Comparison of ENCODE assay signal across 21 cellular contexts in the genomic region with DNA sequence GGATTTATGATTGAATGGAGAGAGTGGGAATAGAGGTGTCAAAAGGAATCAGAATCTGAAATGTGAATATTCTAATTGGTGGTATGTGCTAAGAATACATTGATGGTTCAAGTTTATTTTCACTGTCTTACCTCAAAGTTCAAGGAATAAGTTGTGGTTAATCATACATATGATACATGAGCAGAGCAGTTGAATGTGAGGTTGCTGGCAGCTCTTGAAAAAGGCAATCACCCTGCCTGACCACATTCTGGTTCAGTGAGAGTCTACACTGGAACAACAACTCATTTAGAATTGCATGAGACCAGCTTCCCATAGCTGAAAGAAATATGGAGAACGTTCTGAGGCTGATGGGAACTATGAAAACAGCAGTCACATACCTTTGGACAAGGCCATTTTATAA.
DNase-seq lines count a peak whose midpoint lies in the region; ATAC-seq, FAIRE-seq and TF ChIP-seq lines count a peak whose summit lies in the region.
"Had no signal": no experiment of that assay in that cellular context is flagged by ENCODE, and none has a peak within 500 bp of the region (broad histone marks: within the 10 kb centered on the region; RNA-seq: fewer than 3 reads in every experiment).

No MANE protein-coding gene starts in this region.

- DNase-seq in IMR-90 (peak; percentile 85), bronchial epithelial cell (ENCODE audit: low read depth) (peak; percentile 74), kidney tubule cell (ENCODE audit: low spot score) (peak; percentile 76), kidney (no peak), prostate gland (ENCODE audit: low spot score) (no peak), posterior cingulate gyrus (no peak)
- DNase-seq in activated CD4-positive, alpha-beta T cell treated with anti-CD3 and anti-CD28 coated beads for 4 hours = no peak
- DNase-seq: activated CD4-positive, CD25-positive, alpha-beta regulatory T cell; activated naive CD8-positive, alpha-beta T cell treated with anti-CD3 and anti-CD28 coated beads, Interleukin-2, amount 50 U/mL, for 24 hours; DMS79 treated with DMSO at 0.1 percent for 48 hours; mesendoderm; NCI-H345; nephron progenitor cell; retina; SIG-M5; stimulated activated naive CD4-positive, alpha-beta T cell treated with Interleukin-2 at 50 U/mL for 16 hours; T-helper 17 cell; upper lobe of left lung had no signal

- TF ChIP-seq POLR2A in IMR-90 (IDR thresholded peaks at IDR 0.05; ENCODE audit: low read depth, low read length) (no peak), prostate gland (IDR thresholded peaks at IDR 0.05) (no peak)

- no peak overlapping the region for H2BK20ac ChIP-seq in IMR-90 (ENCODE audit: low read depth, low read length)

- 0 out of 2 replicates have a peak, but pooled peaks cover 9% of the 10 kb centered on the region for H3K9me1 ChIP-seq in IMR-90 (ENCODE audit: insufficient read depth, low read length)

- H2BK120ac ChIP-seq in IMR-90 (ENCODE audit: low read depth, low read length) = no peak overlapping the region

- peaks cover 47% of the 10 kb centered on the region for H3K4me1 ChIP-seq in ACC112 (ENCODE audit: control insufficient read depth, insufficient read depth, low read length, unreplicated experiment)
- peaks cover 1% of the 10 kb centered on the region; the same call in 1 of the 2 replicates for H3K4me1 ChIP-seq in IMR-90 (ENCODE audit: control insufficient read depth, insufficient read depth, low read length)
- peaks cover 8 to 15% of the 10 kb centered on the region in 2 donors for H3K4me1 ChIP-seq in kidney (ENCODE audit: control insufficient read depth in 1 of 2, insufficient read depth in 1 of 2, low read depth in 1 of 2, low read length in 2 of 2)
- H3K4me1 ChIP-seq in prostate gland (replicated peaks) = no peaks in the 10 kb centered on the region

- CTCF ChIA-PET in IMR-90 (lab: Yijun Ruan, JAX) = interaction anchor here (0.6 kb wide), 1 partner anchor 30 kb away, joined by 3 read pairs; no protein-coding TSS in a partner anchor

- H4K5ac ChIP-seq in IMR-90 (ENCODE audit: low read depth, low read length) = no peak overlapping the region

- no peaks in the 10 kb centered on the region for H3K79me1 ChIP-seq in IMR-90 (ENCODE audit: low read depth in 1 of 2, low read length in 2 of 2)

- no peaks in the 10 kb centered on the region for H4K20me1 ChIP-seq in IMR-90 (ENCODE audit: insufficient read depth, low read length)

- H3K9ac ChIP-seq in IMR-90 (ENCODE audit: low read depth, low read length) (no peak overlapping the region), kidney (ENCODE audit: low read length in 2 of 2) (no peak overlapping the region)

- H2BK15ac ChIP-seq in IMR-90 (ENCODE audit: low read depth, low read length) = no peak overlapping the region

- TF ChIP-seq CTCF in IMR-90 (conservative IDR thresholded peaks at IDR 0.05; ENCODE audit: low read depth, low read length) (no peak), bronchial epithelial cell (IDR thresholded peaks at IDR 0.05; ENCODE audit: insufficient read depth, low read length, severe bottlenecking) (no peak), kidney (IDR thresholded peaks at IDR 0.05; ENCODE audit: borderline replicate concordance, extremely low read depth, insufficient read depth) (no peak), prostate gland (IDR thresholded peaks at IDR 0.05) (no peak)

- no peak for FAIRE-seq in bronchial epithelial cell (lab: Jason Lieb, UNC)
- FAIRE-seq in kidney (lab: Jason Lieb, UNC) = no peak
- FAIRE-seq: GM19239 had no signal

- H3K4me2 ChIP-seq in IMR-90 (ENCODE audit: low read depth, low read length) = no peak overlapping the region

- peak; percentile 40; the same call in 1 of the 2 replicates for ATAC-seq in IMR-90 (ENCODE audit: low read depth)
- ATAC-seq: activated naive CD8-positive, alpha-beta T cell treated with anti-CD3 and anti-CD28 coated beads, Interleukin-2, amount 50 U/mL, for 24 hours; activated T-helper 17 cell treated with anti-CD3 and anti-CD28 coated beads, Interleukin-2, amount 50 U/mL, for 72 hours; T-helper 17 cell had no signal

- no peak overlapping the region for H3K56ac ChIP-seq in IMR-90 (ENCODE audit: extremely low read depth, insufficient read depth, low read length)

- H3K18ac ChIP-seq in IMR-90 (ENCODE audit: low read depth, low read length) = no peak overlapping the region

- H3K9me3 ChIP-seq in IMR-90 (ENCODE audit: control insufficient read depth, insufficient read depth, low read length) (no peaks in the 10 kb centered on the region), kidney (ENCODE audit: control insufficient read depth in 1 of 2, low read length in 2 of 2) (no peaks in the 10 kb centered on the region), prostate gland (no peaks in the 10 kb centered on the region)
- H3K9me3 ChIP-seq: upper lobe of left lung had no signal

- no peak overlapping the region for H2BK5ac ChIP-seq in IMR-90 (ENCODE audit: low read depth, low read length, poor library complexity, severe bottlenecking)

- no CpG with 5 or more reads among the region's 1 CpG for WGBS in IMR-90 (ENCODE audit: extremely low coverage in 2 of 2, insufficient read length in 1 of 2), 2 experiments
- WGBS in prostate gland = 50% methylated on average over 1 of the region's 1 CpG

- H3K27me3 ChIP-seq in ACC112 (ENCODE audit: insufficient read depth, low read length) = no peaks in the 10 kb centered on the region
- H3K27me3 ChIP-seq in IMR-90 (ENCODE audit: control insufficient read depth, insufficient read depth, low read length) = peaks cover 2% of the 10 kb centered on the region; the same call in 1 of the 2 replicates
- H3K27me3 ChIP-seq in bronchial epithelial cell (ENCODE audit: control insufficient read depth, insufficient read depth, low read length) = no peaks in the 10 kb centered on the region
- H3K27me3 ChIP-seq in prostate gland (replicated peaks; ENCODE audit: insufficient read depth) = no peaks in the 10 kb centered on the region
- H3K27me3 ChIP-seq: upper lobe of left lung had no signal

- H4K91ac ChIP-seq in IMR-90 (ENCODE audit: insufficient read depth, low read depth, low read length) = no peak overlapping the region

- H3K27ac ChIP-seq in ACC112 (ENCODE audit: low read depth, low read length) = peak overlapping the region; percentile 70
- no peak overlapping the region for H3K27ac ChIP-seq in IMR-90 (ENCODE audit: insufficient read depth, low read length)
- no peak overlapping the region for H3K27ac ChIP-seq in kidney (ENCODE audit: low read depth in 2 of 2, low read length in 2 of 2)
- no peak overlapping the region for H3K27ac ChIP-seq in prostate gland
- H3K27ac ChIP-seq: upper lobe of left lung had no signal

- H3K4me3 ChIP-seq in ACC112 (ENCODE audit: low read depth, low read length) (no peak overlapping the region), IMR-90 (ENCODE audit: insufficient read depth, low read depth, low read length) (no peak overlapping the region), bronchial epithelial cell (ENCODE audit: low read depth, low read length) (no peak overlapping the region), kidney (ENCODE audit: low read length in 2 of 2) (no peak overlapping the region), prostate gland (no peak overlapping the region)
- H3K4me3 ChIP-seq: upper lobe of left lung had no signal

- H3K4ac ChIP-seq in IMR-90 (ENCODE audit: low read depth, low read length) = no peak overlapping the region

- in situ Hi-C loops in IMR-90 (cut with MboI; ENCODE audit: low sequenced_read_pairs) = no loop called here

- no peak for TF ChIP-seq RAD21 in IMR-90 (IDR thresholded peaks at IDR 0.05; ENCODE audit: low read length)

- intact Hi-C loops in IMR-90 (cut with micrococcal nuclease) (no loop called here), kidney (cut with DNase I) (no loop called here), prostate gland (cut with DNase I) (no loop called here), posterior cingulate gyrus (cut with DNase I) (no loop called here)

- no peak overlapping the region for H3K23ac ChIP-seq in IMR-90 (ENCODE audit: low read depth, low read length)

- no TSS peak for BruUV-seq in IMR-90 (replicated peaks; lab: Mats Ljungman, UMichigan)

- H2AFZ ChIP-seq in ACC112 (ENCODE audit: low read length, unreplicated experiment) (no peak overlapping the region), IMR-90 (replicated peaks; ENCODE audit: low read length, poor library complexity) (peak overlapping the region; percentile 38)

- POLR2A ChIA-PET in IMR-90 (lab: Charles Lee; ENCODE audit: unreplicated experiment) = no interaction called here

- H4K8ac ChIP-seq in IMR-90 (ENCODE audit: low read depth in 2 of 2, low read length in 2 of 2) = no peak overlapping the region

- H3K36me3 ChIP-seq in ACC112 (ENCODE audit: insufficient read depth, low read length) (no peaks in the 10 kb centered on the region), IMR-90 (ENCODE audit: control insufficient read depth, insufficient read depth, low read length) (no peaks in the 10 kb centered on the region), bronchial epithelial cell (ENCODE audit: control insufficient read depth, insufficient read depth, low read length) (no peaks in the 10 kb centered on the region), kidney (ENCODE audit: control insufficient read depth in 1 of 2, insufficient read depth in 2 of 2, low read length in 2 of 2) (no peaks in the 10 kb centered on the region), prostate gland (no peaks in the 10 kb centered on the region)
- H3K36me3 ChIP-seq: upper lobe of left lung had no signal

- dilution Hi-C loops in IMR-90 (cut with HindIII; ENCODE audit: low sequenced_read_pairs, unreplicated experiment) = no loop called here

- H3K79me2 ChIP-seq in ACC112 (ENCODE audit: control insufficient read depth, insufficient read depth, low read length, unreplicated experiment) = no peaks in the 10 kb centered on the region

- no peak overlapping the region for H3K14ac ChIP-seq in IMR-90 (replicated peaks; ENCODE audit: low read depth, low read length)

- no peak overlapping the region for H2AK9ac ChIP-seq in IMR-90 (replicated peaks; ENCODE audit: low read depth, low read length, poor library complexity)

- H2AK5ac ChIP-seq in IMR-90 (ENCODE audit: low read depth, low read length) = no peak overlapping the region

TF ChIP-seq in IMR-90, 13 proteins besides CTCF, POLR2A, EP300 and RAD21 (continues in another document):
- TF ChIP-seq, protein P1, sequence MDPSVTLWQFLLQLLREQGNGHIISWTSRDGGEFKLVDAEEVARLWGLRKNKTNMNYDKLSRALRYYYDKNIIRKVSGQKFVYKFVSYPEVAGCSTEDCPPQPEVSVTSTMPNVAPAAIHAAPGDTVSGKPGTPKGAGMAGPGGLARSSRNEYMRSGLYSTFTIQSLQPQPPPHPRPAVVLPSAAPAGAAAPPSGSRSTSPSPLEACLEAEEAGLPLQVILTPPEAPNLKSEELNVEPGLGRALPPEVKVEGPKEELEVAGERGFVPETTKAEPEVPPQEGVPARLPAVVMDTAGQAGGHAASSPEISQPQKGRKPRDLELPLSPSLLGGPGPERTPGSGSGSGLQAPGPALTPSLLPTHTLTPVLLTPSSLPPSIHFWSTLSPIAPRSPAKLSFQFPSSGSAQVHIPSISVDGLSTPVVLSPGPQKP (IDR thresholded peaks at IDR 0.05; ENCODE audit: borderline replicate concordance, low read depth, low read length) = no peak

Comparison
In these comparisons a context has a peak if more than half of its experiments do, and no peak if none do; other contexts are left out.
1. DNase-seq: peak in IMR-90 (single experiment), bronchial epithelial cell (single experiment) and kidney tubule cell (single experiment); none in kidney (single experiment), activated CD4-positive, alpha-beta T cell treated with anti-CD3 and anti-CD28 coated beads for 4 hours (0 of 2), prostate gland (single experiment) and posterior cingulate gyrus (0 of 10).